25 cellular contexts compared by ENCODE assay signal in genomic region chr3:110301781-110302180, GRCh38.
"Had no signal": no experiment of that assay in that cellular context is flagged by ENCODE, and none has a peak within 500 bp of the region (broad histone marks: within the 10 kb centered on the region; RNA-seq: fewer than 3 reads in every experiment).

No MANE protein-coding gene starts in this region.

- H3K36me3 ChIP-seq: left ventricle myocardium inferior, ovary, right atrium auricular region, right lobe of liver, stomach, suprapubic skin, thoracic aorta, tibial artery, upper lobe of right lung had no signal

- H3K27me3 Mint-ChIP-seq: naive thymus-derived CD4-positive, alpha-beta T cell; natural killer cell treated with Interleukin-12 subunit alpha and Interleukin-12 subunit beta and Interleukin-15 and Interleukin-18, amount 100 ng/mL, for 72 hours; progenitor cell of endocrine pancreas; stimulated activated naive B cell treated with anti-CD40 and anti-IgM and Interleukin-4, amounts not matched to agents 10 μg/mL and 1 μg/mL and 100 μg/mL, for 72 hours had no signal

- H3K4me3 Mint-ChIP-seq: naive thymus-derived CD4-positive, alpha-beta T cell; natural killer cell treated with Interleukin-12 subunit alpha and Interleukin-12 subunit beta and Interleukin-15 and Interleukin-18, amount 100 ng/mL, for 72 hours; stimulated activated naive B cell treated with anti-CD40 and anti-IgM and Interleukin-4, amounts not matched to agents 10 μg/mL and 1 μg/mL and 100 μg/mL, for 72 hours had no signal

- H3K27ac Mint-ChIP-seq: naive thymus-derived CD4-positive, alpha-beta T cell; natural killer cell treated with Interleukin-12 subunit alpha and Interleukin-12 subunit beta and Interleukin-15 and Interleukin-18, amount 100 ng/mL, for 72 hours; progenitor cell of endocrine pancreas; stimulated activated naive B cell treated with anti-CD40 and anti-IgM and Interleukin-4, amounts not matched to agents 10 μg/mL and 1 μg/mL and 100 μg/mL, for 72 hours had no signal

- H2AFZ ChIP-seq: hepatocyte had no signal

- H3K9me3 Mint-ChIP-seq: naive thymus-derived CD4-positive, alpha-beta T cell; stimulated activated naive B cell treated with anti-CD40 and anti-IgM and Interleukin-4, amounts not matched to agents 10 μg/mL and 1 μg/mL and 100 μg/mL, for 72 hours had no signal

- H3K4me2 ChIP-seq: hepatocyte had no signal

- H3K79me2 ChIP-seq: hepatocyte had no signal

- H3K36me3 Mint-ChIP-seq: naive thymus-derived CD4-positive, alpha-beta T cell; natural killer cell treated with Interleukin-12 subunit alpha and Interleukin-12 subunit beta and Interleukin-15 and Interleukin-18, amount 100 ng/mL, for 72 hours; stimulated activated naive B cell treated with anti-CD40 and anti-IgM and Interleukin-4, amounts not matched to agents 10 μg/mL and 1 μg/mL and 100 μg/mL, for 72 hours had no signal

- H3K27me3 ChIP-seq: hepatocyte, ovary, right atrium auricular region, right lobe of liver, stomach, suprapubic skin, tibial artery, upper lobe of right lung had no signal

- ATAC-seq: mucosa of descending colon; naive thymus-derived CD4-positive, alpha-beta T cell; natural killer cell treated with Interleukin-12 subunit alpha and Interleukin-12 subunit beta and Interleukin-15 and Interleukin-18, amount 100 ng/mL, for 72 hours; right lobe of liver; stimulated activated naive B cell treated with anti-CD40 and anti-IgM and Interleukin-4, amounts not matched to agents 10 μg/mL and 1 μg/mL and 100 μg/mL, for 72 hours; stimulated activated naive CD8-positive, alpha-beta T cell treated with anti-CD3 and anti-CD28 coated beads, Interleukin-15, Interleukin-2, amounts not matched to agents 100 U/mL and 50 U/mL, for 24 hours; upper lobe of right lung had no signal

- H3K27ac ChIP-seq: hepatocyte, left ventricle myocardium inferior, ovary, right atrium auricular region, right lobe of liver, stomach, suprapubic skin, thoracic aorta, tibial artery, upper lobe of right lung had no signal

- H3K4me1 Mint-ChIP-seq: stimulated activated naive B cell treated with anti-CD40 and anti-IgM and Interleukin-4, amounts not matched to agents 10 μg/mL and 1 μg/mL and 100 μg/mL, for 72 hours had no signal

- H3K4me3 ChIP-seq: hepatocyte, left ventricle myocardium inferior, lung, mucosa of descending colon, ovary, right atrium auricular region, right lobe of liver, stomach, suprapubic skin, thoracic aorta, tibial artery, upper lobe of right lung had no signal

- DNase-seq: islet precursor cell; left ventricle myocardium inferior; mesendoderm; midbrain; mucosa of descending colon; naive thymus-derived CD4-positive, alpha-beta T cell; ovary; right lobe of liver; stimulated activated CD4-positive, alpha-beta T cell treated with anti-CD3 and anti-CD28 coated beads, Interleukin-12 subunit alpha, Interleukin-12 subunit beta, amount 100 ng/mL, for 4 hours; stimulated activated CD4-positive, alpha-beta T cell treated with anti-CD3 and anti-CD28 coated beads, Interleukin-15, amount 100 ng/mL, for 24 hours; stimulated activated CD4-positive, alpha-beta T cell treated with anti-CD3 and anti-CD28 coated beads, Interleukin-2, amount 100 ng/mL, for 24 hours; stimulated activated CD4-positive, alpha-beta T cell treated with anti-CD3 and anti-CD28 coated beads, Interleukin-4, amount 100 ng/mL, for 1 hour; stimulated activated naive B cell treated with anti-CD40 and anti-IgM and Interleukin-4, amounts not matched to agents 10 μg/mL and 1 μg/mL and 100 μg/mL, for 72 hours; stimulated activated naive CD8-positive, alpha-beta T cell treated with anti-CD3 and anti-CD28 coated beads, Interleukin-15, Interleukin-2, amounts not matched to agents 100 U/mL and 50 U/mL, for 24 hours; stomach; tibial artery; trophoblast cell; upper lobe of right lung had no signal

- H3K4me1 ChIP-seq: left ventricle myocardium inferior, right atrium auricular region, right lobe of liver, stomach, suprapubic skin, tibial artery, upper lobe of right lung had no signal

- H3K9me3 ChIP-seq: left ventricle myocardium inferior, mucosa of descending colon, ovary, right atrium auricular region, right lobe of liver, stomach, suprapubic skin, thoracic aorta, tibial artery, upper lobe of right lung had no signal
